2 cellular contexts compared by ENCODE assay signal in genomic region chr5:40796487-40796889, GRCh38.
TF ChIP-seq lines count a peak whose summit lies in the region.

No MANE protein-coding gene starts in this region.

TF ChIP-seq in SK-N-SH, 30 proteins besides CTCF, POLR2A, EP300 and RAD21 (continued from another document):
- TF ChIP-seq REST (IDR thresholded peaks at IDR 0.05; ENCODE audit: low read depth, low read length), result no peak
- TF ChIP-seq ELF1 (IDR thresholded peaks at IDR 0.05), result no peak
- no peak for TF ChIP-seq ZBTB33 (IDR thresholded peaks at IDR 0.05; ENCODE audit: borderline replicate concordance, low read depth)
- no peak for TF ChIP-seq TAF1 (IDR thresholded peaks at IDR 0.05; ENCODE audit: borderline replicate concordance, low read depth, low read length)
- no peak for TF ChIP-seq EZH2phosphoT487 (IDR thresholded peaks at IDR 0.05; ENCODE audit: borderline replicate concordance, low read depth)

TF ChIP-seq in SK-N-SH treated with all-trans-retinoic acid at 6 μM for 48 hours, 23 proteins besides CTCF, POLR2A, EP300 and RAD21 (continued from another document):
- TF ChIP-seq PATZ1 (CRISPR knock-in tag; IDR thresholded peaks at IDR 0.05; ENCODE audit: borderline replicate concordance) (no peak), OSR1 (CRISPR knock-in tag; IDR thresholded peaks at IDR 0.05) (no peak), ARNTL (CRISPR knock-in tag; IDR thresholded peaks at IDR 0.05; ENCODE audit: borderline replicate concordance, low read depth) (no peak), TSHZ2 (CRISPR knock-in tag; IDR thresholded peaks at IDR 0.05) (no peak)
